In genomic region chr17:50668025-50668837, GRCh38 we compare ENCODE assay signal across 14 cellular contexts. TPM values are rescaled to one million over a fixed set of nuclear protein-coding genes. Genes with fewer than 3 reads are reported as not detected.
DNase-seq lines count a peak whose midpoint lies in the region; ATAC-seq and TF ChIP-seq lines count a peak whose summit lies in the region.
"Had no signal": no experiment of that assay in that cellular context is flagged by ENCODE, and none has a peak within 500 bp of the region (broad histone marks: within the 10 kb centered on the region; RNA-seq: fewer than 3 reads in every experiment).

No MANE protein-coding gene starts in this region.

- no peak overlapping the region for H3K27ac ChIP-seq in smooth muscle cell (ENCODE audit: low read depth)
- H3K27ac ChIP-seq: SJCRH30 had no signal

- H3K4me3 Mint-ChIP-seq in activated CD4-positive, alpha-beta T cell treated with anti-CD3 and anti-CD28 coated beads, Interleukin-2, amount 10 ng/mL, durations not matched to agents 7 days and 5 days = no peak overlapping the region
- H3K4me3 Mint-ChIP-seq: activated CD4-positive, alpha-beta T cell treated with anti-CD3 and anti-CD28 coated beads for 36 hours had no signal

- H3K4me1 Mint-ChIP-seq in activated CD4-positive, alpha-beta T cell treated with anti-CD3 and anti-CD28 coated beads, Interleukin-2, amount 10 ng/mL, durations not matched to agents 7 days and 5 days = peaks cover 3% of the 10 kb centered on the region
- H3K4me1 Mint-ChIP-seq: activated CD4-positive, alpha-beta T cell treated with anti-CD3 and anti-CD28 coated beads for 36 hours had no signal

- no peaks in the 10 kb centered on the region for H3K36me3 Mint-ChIP-seq in activated CD4-positive, alpha-beta T cell treated with anti-CD3 and anti-CD28 coated beads, Interleukin-2, amount 10 ng/mL, durations not matched to agents 7 days and 5 days (ENCODE audit: low read depth)

- no peaks in the 10 kb centered on the region for H3F3A ChIP-seq in smooth muscle cell (ENCODE audit: low read depth)

- ATAC-seq in GM21786 (IDR thresholded peaks at IDR 0.05; ENCODE audit: unreplicated experiment) = no peak
- ATAC-seq in GM18873 (IDR thresholded peaks at IDR 0.05; ENCODE audit: low FRiP score, unreplicated experiment) = no peak
- ATAC-seq: activated CD4-positive, alpha-beta T cell treated with anti-CD3 and anti-CD28 coated beads for 36 hours had no signal

- H3K4me2 ChIP-seq in smooth muscle cell = peak overlapping the region; percentile 40

- no peaks in the 10 kb centered on the region for H3K36me3 ChIP-seq in smooth muscle cell (ENCODE audit: low read depth)
- H3K36me3 ChIP-seq: SJCRH30 had no signal

- no peak for DNase-seq in activated CD4-positive, alpha-beta T cell treated with anti-CD3 and anti-CD28 coated beads, Interleukin-2, amount 10 ng/mL, durations not matched to agents 7 days and 5 days
- DNase-seq in activated CD4-positive, alpha-beta T cell treated with anti-CD3 and anti-CD28 coated beads for 4 hours = no peak
- DNase-seq in UCSD-AML1 (lab: John Stamatoyannopoulos, UW; ENCODE audit: unreplicated experiment) = peak; percentile 65
- peak; percentile 40 for DNase-seq in glomerular visceral epithelial cell (ENCODE audit: extremely low spot score)
- no peak for DNase-seq in smooth muscle cell (lab: John Stamatoyannopoulos, UW; ENCODE audit: unreplicated experiment)
- DNase-seq in T1000 (lab: John Stamatoyannopoulos, UW) = no peak
- DNase-seq: activated CD4-positive, alpha-beta T cell treated with anti-CD3 and anti-CD28 coated beads for 36 hours; activated effector memory CD4-positive, alpha-beta T cell treated with anti-CD3 and anti-CD28 coated beads, Interleukin-2, amount 50 U/mL, for 16 hours; NCI-H510A; SJCRH30 had no signal

- no peaks in the 10 kb centered on the region for H3K9me3 Mint-ChIP-seq in activated CD4-positive, alpha-beta T cell treated with anti-CD3 and anti-CD28 coated beads, Interleukin-2, amount 10 ng/mL, durations not matched to agents 7 days and 5 days

- no peaks in the 10 kb centered on the region for H3K9me3 ChIP-seq in smooth muscle cell (replicated peaks; ENCODE audit: low read depth)
- H3K9me3 ChIP-seq: SJCRH30 had no signal

- H3K27me3 Mint-ChIP-seq in activated CD4-positive, alpha-beta T cell treated with anti-CD3 and anti-CD28 coated beads, Interleukin-2, amount 10 ng/mL, durations not matched to agents 7 days and 5 days = no peaks in the 10 kb centered on the region
- H3K27me3 Mint-ChIP-seq: activated CD4-positive, alpha-beta T cell treated with anti-CD3 and anti-CD28 coated beads for 36 hours had no signal

- peak overlapping the region; percentile 59 for H2AFZ ChIP-seq in smooth muscle cell (ENCODE audit: low read depth)

- H3K27me3 ChIP-seq in smooth muscle cell (ENCODE audit: low read depth) = no peaks in the 10 kb centered on the region
- H3K27me3 ChIP-seq: SJCRH30 had no signal

- H3K4me3 ChIP-seq in smooth muscle cell = no peak overlapping the region
- H3K4me3 ChIP-seq: SJCRH30, skin epidermis had no signal

- POLR2A ChIA-PET in activated CD4-positive, alpha-beta T cell treated with anti-CD3 and anti-CD28 coated beads, Interleukin-2, amount 10 ng/mL, durations not matched to agents 7 days and 5 days (lab: Charles Lee) = no interaction called here

- H4K20me1 ChIP-seq in smooth muscle cell (ENCODE audit: low read depth) = no peaks in the 10 kb centered on the region

- H3K4me1 ChIP-seq in smooth muscle cell (ENCODE audit: low read depth) = no peaks in the 10 kb centered on the region
- H3K4me1 ChIP-seq: SJCRH30 had no signal

- CTCF ChIA-PET in activated CD4-positive, alpha-beta T cell treated with anti-CD3 and anti-CD28 coated beads, Interleukin-2, amount 10 ng/mL, durations not matched to agents 7 days and 5 days (lab: Charles Lee) = interaction anchor here (1.0 to 1.5 kb wide), 4 partner anchors 13 to 97 kb away, joined by 3 to 4 read pairs (median 3); no protein-coding TSS in a partner anchor

- TF ChIP-seq CTCF in smooth muscle cell (IDR thresholded peaks at IDR 0.05; ENCODE audit: borderline replicate concordance, insufficient read depth, poor library complexity, severe bottlenecking) = no peak

- peak overlapping the region; percentile 77 for H3K27ac Mint-ChIP-seq in activated CD4-positive, alpha-beta T cell treated with anti-CD3 and anti-CD28 coated beads, Interleukin-2, amount 10 ng/mL, durations not matched to agents 7 days and 5 days
- H3K27ac Mint-ChIP-seq: activated CD4-positive, alpha-beta T cell treated with anti-CD3 and anti-CD28 coated beads for 36 hours had no signal

- 45% methylated on average over 8 of the region's 8 CpGs for WGBS in smooth muscle cell (ENCODE audit: low lambda C conversion rate)

- no peaks in the 10 kb centered on the region for H3K79me2 ChIP-seq in smooth muscle cell (ENCODE audit: low read depth)

- no peak overlapping the region for H3K9ac ChIP-seq in smooth muscle cell (ENCODE audit: low read depth)

RNA-seq across cellular contexts. Expression of gene ABCC3, which starts 33.5 kb away (rescaled TPM):
- not detected for total RNA-seq in activated CD4-positive, alpha-beta T cell treated with anti-CD3 and anti-CD28 coated beads, Interleukin-2, amount 10 ng/mL, durations not matched to agents 7 days and 5 days
- 1.3 and 4.3 TPM in 2 replicates for total RNA-seq in smooth muscle cell
- 1.3 and 6.3 TPM in 2 replicates for polyA plus RNA-seq in smooth muscle cell
- total RNA-seq: activated CD4-positive, alpha-beta T cell treated with anti-CD3 and anti-CD28 coated beads for 36 hours; G401 had no signal

RNA-seq across cellular contexts. Expression of gene ANKRD40, which starts 39.5 kb away (rescaled TPM):
- 10 to 100 TPM; 31.1 to 34.2 TPM for total RNA-seq in activated CD4-positive, alpha-beta T cell treated with anti-CD3 and anti-CD28 coated beads, Interleukin-2, amount 10 ng/mL, durations not matched to agents 7 days and 5 days
- 17.6 and 19.5 TPM in 2 replicates for total RNA-seq in smooth muscle cell
- 8.2 and 10.1 TPM in 2 replicates for polyA plus RNA-seq in smooth muscle cell

RNA-seq across cellular contexts. Expression of gene LUC7L3, which starts 51.2 kb away (rescaled TPM):
- 100 to 1,000 TPM; 108 to 139 TPM for total RNA-seq in activated CD4-positive, alpha-beta T cell treated with anti-CD3 and anti-CD28 coated beads, Interleukin-2, amount 10 ng/mL, durations not matched to agents 7 days and 5 days
- 59.6 and 77.8 TPM in 2 replicates for total RNA-seq in smooth muscle cell
- 75.9 and 110 TPM in 2 replicates for polyA plus RNA-seq in smooth muscle cell

Comparison
In these comparisons a context has a peak if more than half of its experiments do, and no peak if none do; other contexts are left out.
1. DNase-seq: peak in UCSD-AML1 (single experiment) and glomerular visceral epithelial cell (single experiment); none in activated CD4-positive, alpha-beta T cell treated with anti-CD3 and anti-CD28 coated beads, Interleukin-2, amount 10 ng/mL, durations not matched to agents 7 days and 5 days (single experiment), activated CD4-positive, alpha-beta T cell treated with anti-CD3 and anti-CD28 coated beads for 4 hours (0 of 2), smooth muscle cell (single experiment) and T1000 (single experiment).